In genomic region chr14:106831322-106831720, GRCh38 we compare ENCODE assay signal across 8 cellular contexts.
A peak's percentile ranks its signal among the peaks of the same experiment; 100 is the strongest.
DNase-seq lines count a peak whose midpoint lies in the region; ATAC-seq and TF ChIP-seq lines count a peak whose summit lies in the region.

No MANE protein-coding gene starts in this region.

- H3K9ac ChIP-seq in neuronal stem cell (ENCODE audit: low read depth, low read length, poor library complexity): no peak overlapping the region

- no peaks in the 10 kb centered on the region for H3K79me1 ChIP-seq in neuronal stem cell (ENCODE audit: low read depth, low read length)

- H2BK15ac ChIP-seq in neuronal stem cell (ENCODE audit: low read length): no peak overlapping the region

- H3K18ac ChIP-seq in neuronal stem cell (ENCODE audit: low read length): no peak overlapping the region

- H3K9me3 ChIP-seq in BE2C (no peaks in the 10 kb centered on the region), esophagus squamous epithelium (peaks cover 0 to 5% (median 0%) of the 10 kb centered on the region in 3 donors), neuronal stem cell (replicated peaks in 1 of 2; ENCODE audit: control insufficient read depth in 2 of 2, insufficient read depth in 1 of 2, low read depth in 1 of 2, low read length in 2 of 2) (peaks cover 0 to 31% of the 10 kb centered on the region in 2 donors)

- no peak for TF ChIP-seq POLR2A in esophagus squamous epithelium (IDR thresholded peaks at IDR 0.05)

- H3K36me3 ChIP-seq in BE2C (no peaks in the 10 kb centered on the region), esophagus squamous epithelium (no peaks in the 10 kb centered on the region), neuronal stem cell (replicated peaks in 1 of 2; ENCODE audit: control insufficient read depth in 2 of 2, insufficient read depth in 2 of 2, low read length in 2 of 2) (no peaks in the 10 kb centered on the region)

- H2AFZ ChIP-seq in neuronal stem cell (ENCODE audit: low read length): no peak overlapping the region

- in situ Hi-C loops in KBM-7 (cut with MboI; ENCODE audit: low pct_unique_long_range_greater_than_20kb, low sequenced_read_pairs): no loop called here

- no peak overlapping the region for H2BK5ac ChIP-seq in neuronal stem cell (ENCODE audit: low read length)

- H3K27ac ChIP-seq in esophagus squamous epithelium: no peak overlapping the region
- no peak overlapping the region for H3K27ac ChIP-seq in neuronal stem cell (replicated peaks; ENCODE audit: low read length)

- TF ChIP-seq CTCF in BE2C (IDR thresholded peaks at IDR 0.05; ENCODE audit: low read depth, low read length): peak; percentile 69
- peak in 2 of 6 experiments; percentile 6 to 28 for TF ChIP-seq CTCF in esophagus squamous epithelium (IDR thresholded peaks at IDR 0.05)

- no peak overlapping the region for H3K4me3 ChIP-seq in BE2C (ENCODE audit: low read depth, low read length)
- no peak overlapping the region for H3K4me3 ChIP-seq in esophagus squamous epithelium
- no peak overlapping the region for H3K4me3 ChIP-seq in neuronal stem cell (ENCODE audit: low read length in 2 of 2)

- H4K91ac ChIP-seq in neuronal stem cell (ENCODE audit: low read depth, low read length, poor library complexity): no peak overlapping the region

- H2BK12ac ChIP-seq in neuronal stem cell (ENCODE audit: low read length): no peak overlapping the region

- DNase-seq in BE2C (peak; percentile 56), KBM-7 (peak; percentile 56), activated T-cell treated with anti-CD3 and anti-CD28 coated beads for 4 hours (peak; percentile 35), myocyte (ENCODE audit: low read depth) (peak; percentile 10), esophagus squamous epithelium (lab: John Stamatoyannopoulos, UW) (no peak), neuronal stem cell (ENCODE audit: low spot score) (no peak), sciatic nerve (ENCODE audit: low spot score) (no peak)

- H2AK5ac ChIP-seq in neuronal stem cell (ENCODE audit: low read depth, low read length): no peak overlapping the region

- no peak overlapping the region for H2BK120ac ChIP-seq in neuronal stem cell (ENCODE audit: low read depth, low read length)

- no peaks in the 10 kb centered on the region for H3K4me1 ChIP-seq in BE2C
- no peaks in the 10 kb centered on the region for H3K4me1 ChIP-seq in esophagus squamous epithelium
- H3K4me1 ChIP-seq in neuronal stem cell (ENCODE audit: control insufficient read depth in 2 of 2, insufficient read depth in 1 of 2, low read depth in 1 of 2, low read length in 2 of 2): no peaks in the 10 kb centered on the region

- ATAC-seq in GM21360 (IDR thresholded peaks at IDR 0.05; ENCODE audit: unreplicated experiment) (peak; percentile 76), sciatic nerve (no peak)

- no peak overlapping the region for H3K14ac ChIP-seq in neuronal stem cell (ENCODE audit: low read length)

- no peak overlapping the region for H3K4ac ChIP-seq in neuronal stem cell (ENCODE audit: low read length)

- 46 to 77% methylated on average over 3 of the region's 11 CpGs for WGBS in esophagus squamous epithelium, 2 donors
- no CpG with 5 or more reads among the region's 11 CpGs for WGBS in neuronal stem cell (ENCODE audit: extremely low coverage in 2 of 2, insufficient read length in 2 of 2, insufficient replicate concordance in 1 of 2), 2 donors

- intact Hi-C loops in esophagus squamous epithelium (cut with DNase I) (no loop called here), sciatic nerve (cut with DNase I) (no loop called here)

- no peak overlapping the region for H3K4me2 ChIP-seq in neuronal stem cell (ENCODE audit: insufficient read depth, low read length, poor library complexity, severe bottlenecking)

- no peaks in the 10 kb centered on the region for H3K27me3 ChIP-seq in BE2C
- no peaks in the 10 kb centered on the region for H3K27me3 ChIP-seq in esophagus squamous epithelium
- H3K27me3 ChIP-seq in neuronal stem cell (ENCODE audit: control insufficient read depth in 3 of 3, insufficient read depth in 3 of 3, low read depth in 1 of 3, low read length in 3 of 3): no peaks in the 10 kb centered on the region

- no peak overlapping the region for H4K8ac ChIP-seq in neuronal stem cell (ENCODE audit: low read depth, low read length)

- H3K23ac ChIP-seq in neuronal stem cell (ENCODE audit: low read depth, low read length, poor library complexity): no peak overlapping the region

Comparison
In these comparisons a context has a peak if more than half of its experiments do, and no peak if none do; other contexts are left out.
1. DNase-seq: peak in BE2C (single experiment), KBM-7 (single experiment), activated T-cell treated with anti-CD3 and anti-CD28 coated beads for 4 hours (single experiment) and myocyte (single experiment); none in esophagus squamous epithelium (single experiment), neuronal stem cell (single experiment) and sciatic nerve (single experiment).